ENCODE assay signal across 16 cellular contexts in genomic region chr1:223815865-223816264, GRCh38. TPM values are rescaled to one million over a fixed set of nuclear protein-coding genes. Genes with fewer than 3 reads are reported as not detected.
A peak's percentile ranks its signal among the peaks of the same experiment; 100 is the strongest.
DNase-seq lines count a peak whose midpoint lies in the region; ATAC-seq, FAIRE-seq and TF ChIP-seq lines count a peak whose summit lies in the region.
"Had no signal": no experiment of that assay in that cellular context is flagged by ENCODE, and none has a peak within 500 bp of the region (broad histone marks: within the 10 kb centered on the region; RNA-seq: fewer than 3 reads in every experiment).

No MANE protein-coding gene starts in this region.

- H3F3A ChIP-seq in PC-3 (ENCODE audit: low read length, unreplicated experiment) = no peaks in the 10 kb centered on the region

- no peaks in the 10 kb centered on the region for H3K9me2 ChIP-seq in PC-3 (replicated peaks; ENCODE audit: low read length)

- BruUV-seq in PC-3 (replicated peaks; lab: Mats Ljungman, UMichigan) = no TSS peak

- H3K27ac Mint-ChIP-seq in endodermal cell (no peak overlapping the region), nephron progenitor cell (peak overlapping the region; percentile 77)
- no peak overlapping the region for H3K27ac Mint-ChIP-seq in activated T-helper 1 cell treated with anti-CD3 and anti-CD28 coated beads, Interleukin-12 subunit alpha, Interleukin-12 subunit beta, Interleukin-2, Interleukin-4 antibody, amounts not matched to agents 30 ng/mL and 10 ng/mL and 1 ng/mL, durations not matched to agents 14 hours and 24 hours and 36 hours

- H3K4me2 ChIP-seq in PC-3 (ENCODE audit: low read length) = peak overlapping the region; percentile 61
- H3K4me2 ChIP-seq: BLaER1 treated with 17β-estradiol and CSF1 and Interleukin-3, amounts not matched to agents 10 nM and 100 nM had no signal

- peak; percentile 87 for ATAC-seq in PC-3
- ATAC-seq: stimulated activated memory B cell treated with anti-CD40 and anti-IgM and Interleukin-4, amounts not matched to agents 10 μg/mL and 1 μg/mL and 100 μg/mL, for 72 hours had no signal

- peaks cover 8% of the 10 kb centered on the region; the same call in 1 of the 2 replicates for H4K20me1 ChIP-seq in PC-3 (ENCODE audit: low read length)

- 96 to 98% methylated on average over 3 of the region's 3 CpGs for WGBS in endodermal cell (ENCODE audit: insufficient coverage in 1 of 2, insufficient read length in 1 of 2), 2 experiments

- H3K4me3 Mint-ChIP-seq in endodermal cell = no peak overlapping the region
- H3K4me3 Mint-ChIP-seq in nephron progenitor cell = no peak overlapping the region
- no peak overlapping the region for H3K4me3 Mint-ChIP-seq in activated T-helper 1 cell treated with anti-CD3 and anti-CD28 coated beads, Interleukin-12 subunit alpha, Interleukin-12 subunit beta, Interleukin-2, Interleukin-4 antibody, amounts not matched to agents 30 ng/mL and 10 ng/mL and 1 ng/mL, durations not matched to agents 14 hours and 24 hours and 36 hours
- H3K4me3 Mint-ChIP-seq: stimulated activated memory B cell treated with anti-CD40 and anti-IgM and Interleukin-4, amounts not matched to agents 10 μg/mL and 1 μg/mL and 100 μg/mL, for 72 hours had no signal

- H3K27ac ChIP-seq in PC-3 (ENCODE audit: low read length) (no peak overlapping the region), endodermal cell (ENCODE audit: low read depth, low read length) (no peak overlapping the region)
- H3K27ac ChIP-seq: BLaER1 treated with 17β-estradiol and CSF1 and Interleukin-3, amounts not matched to agents 10 nM and 100 nM; WERI-Rb-1 had no signal

- H3K9ac ChIP-seq in PC-3 (ENCODE audit: low read length) = no peak overlapping the region
- H3K9ac ChIP-seq in endodermal cell (ENCODE audit: extremely low read depth, low read length, poor library complexity, severe bottlenecking) = no peak overlapping the region
- H3K9ac ChIP-seq: BLaER1 treated with 17β-estradiol and CSF1 and Interleukin-3, amounts not matched to agents 10 nM and 100 nM had no signal

- H3K36me3 Mint-ChIP-seq in endodermal cell (ENCODE audit: low read depth) (peaks cover 38% of the 10 kb centered on the region), nephron progenitor cell (ENCODE audit: low read depth) (peaks cover 74% of the 10 kb centered on the region)
- peaks cover 32% of the 10 kb centered on the region for H3K36me3 Mint-ChIP-seq in activated T-helper 1 cell treated with anti-CD3 and anti-CD28 coated beads, Interleukin-12 subunit alpha, Interleukin-12 subunit beta, Interleukin-2, Interleukin-4 antibody, amounts not matched to agents 30 ng/mL and 10 ng/mL and 1 ng/mL, durations not matched to agents 14 hours and 24 hours and 36 hours (ENCODE audit: low read depth)

- DNase-seq in D721Med (ENCODE audit: insufficient read length, low spot score) (no peak), PC-3 (peak; percentile 92), endodermal cell (no peak), nephron progenitor cell (no peak), HuH-7.5 (ENCODE audit: low spot score) (no peak), NCI-H1694 (lab: John Stamatoyannopoulos, UW) (no peak), D341Med (ENCODE audit: low spot score) (no peak)
- DNase-seq in activated T-helper 1 cell treated with anti-CD3 and anti-CD28 coated beads, Interleukin-12 subunit alpha, Interleukin-12 subunit beta, Interleukin-2, Interleukin-4 antibody, amounts not matched to agents 30 ng/mL and 10 ng/mL and 1 ng/mL, durations not matched to agents 14 hours and 24 hours and 36 hours (ENCODE audit: low spot score) = no peak
- DNase-seq: cortex of kidney; foreskin melanocyte; NCI-H2107; stimulated activated CD4-positive, alpha-beta T cell treated with anti-CD3 and anti-CD28 coated beads, Interleukin-4, amount 100 ng/mL, for 24 hours; WERI-Rb-1 had no signal

- CTCF ChIA-PET in PC-3 (lab: Charles Lee) = no interaction called here

- H3K79me2 ChIP-seq in PC-3 (ENCODE audit: low read length) = peaks cover 18% of the 10 kb centered on the region

- H3K27me3 Mint-ChIP-seq in endodermal cell (ENCODE audit: insufficient read depth) (no peaks in the 10 kb centered on the region), nephron progenitor cell (ENCODE audit: low read depth, poor library complexity) (no peaks in the 10 kb centered on the region)
- H3K27me3 Mint-ChIP-seq in activated T-helper 1 cell treated with anti-CD3 and anti-CD28 coated beads, Interleukin-12 subunit alpha, Interleukin-12 subunit beta, Interleukin-2, Interleukin-4 antibody, amounts not matched to agents 30 ng/mL and 10 ng/mL and 1 ng/mL, durations not matched to agents 14 hours and 24 hours and 36 hours (ENCODE audit: insufficient read depth) = no peaks in the 10 kb centered on the region
- H3K27me3 Mint-ChIP-seq: stimulated activated memory B cell treated with anti-CD40 and anti-IgM and Interleukin-4, amounts not matched to agents 10 μg/mL and 1 μg/mL and 100 μg/mL, for 72 hours had no signal

- H3K4me3 ChIP-seq in PC-3 (ENCODE audit: low read length) = 0 out of 2 replicates have a peak overlapping the region, but pooled peaks have one; percentile 12
- peak overlapping the region; percentile 39 for H3K4me3 ChIP-seq in endodermal cell (ENCODE audit: low read length)
- H3K4me3 ChIP-seq: BLaER1 treated with 17β-estradiol and CSF1 and Interleukin-3, amounts not matched to agents 10 nM and 100 nM had no signal

- intact Hi-C loops in PC-3 (cut with micrococcal nuclease) = loop anchor here (10.0 kb wide), 1 partner anchor 299 kb away; the partner anchor contains the start of gene FBXO28
- intact Hi-C loops in activated T-helper 1 cell treated with anti-CD3 and anti-CD28 coated beads, Interleukin-12 subunit alpha, Interleukin-12 subunit beta, Interleukin-2, Interleukin-4 antibody, amounts not matched to agents 30 ng/mL and 10 ng/mL and 1 ng/mL, durations not matched to agents 14 hours and 24 hours and 36 hours (cut with micrococcal nuclease) = no loop called here

- H3K36me3 ChIP-seq in PC-3 (ENCODE audit: low read depth, low read length) (peaks cover 17% of the 10 kb centered on the region; the same call in 1 of the 2 replicates), endodermal cell (ENCODE audit: control insufficient read depth, insufficient read depth, low read length) (peaks cover 46% of the 10 kb centered on the region)
- H3K36me3 ChIP-seq: WERI-Rb-1 had no signal

- H3K27me3 ChIP-seq in PC-3 (ENCODE audit: low read length) = no peaks in the 10 kb centered on the region
- H3K27me3 ChIP-seq in endodermal cell (ENCODE audit: control insufficient read depth, insufficient read depth, low read length, poor library complexity, severe bottlenecking) = no peaks in the 10 kb centered on the region
- H3K27me3 ChIP-seq: BLaER1 treated with 17β-estradiol and CSF1 and Interleukin-3, amounts not matched to agents 10 nM and 100 nM had no signal

- POLR2A ChIA-PET in PC-3 (lab: Charles Lee; ENCODE audit: unreplicated experiment) = no interaction called here

- H3K4me1 ChIP-seq in PC-3 (ENCODE audit: insufficient read depth, low read length) (peaks cover 20% of the 10 kb centered on the region), endodermal cell (ENCODE audit: control insufficient read depth, insufficient read depth, low read length) (peaks cover 27% of the 10 kb centered on the region)

- H3K9me3 ChIP-seq in PC-3 (ENCODE audit: low read length) (no peaks in the 10 kb centered on the region), endodermal cell (ENCODE audit: control insufficient read depth, low read length) (no peaks in the 10 kb centered on the region)
- H3K9me3 ChIP-seq: BLaER1 treated with 17β-estradiol and CSF1 and Interleukin-3, amounts not matched to agents 10 nM and 100 nM had no signal

- peak; percentile 64 for FAIRE-seq in D721Med (lab: Jason Lieb, UNC)
- FAIRE-seq: islet of Langerhans had no signal

- no peak overlapping the region for H2AFZ ChIP-seq in PC-3 (ENCODE audit: low read length)

- TF ChIP-seq CTCF in D721Med (IDR thresholded peaks at IDR 0.05; ENCODE audit: insufficient read depth, missing control alignments) (no peak), PC-3 (conservative IDR thresholded peaks at IDR 0.05; ENCODE audit: low read depth, low read length) (no peak), endodermal cell (conservative IDR thresholded peaks at IDR 0.05) (no peak), nephron progenitor cell (IDR thresholded peaks at IDR 0.05) (no peak)

- peaks cover 49% of the 10 kb centered on the region for H3K4me1 Mint-ChIP-seq in endodermal cell
- H3K4me1 Mint-ChIP-seq in nephron progenitor cell = peaks cover 29% of the 10 kb centered on the region
- H3K4me1 Mint-ChIP-seq in activated T-helper 1 cell treated with anti-CD3 and anti-CD28 coated beads, Interleukin-12 subunit alpha, Interleukin-12 subunit beta, Interleukin-2, Interleukin-4 antibody, amounts not matched to agents 30 ng/mL and 10 ng/mL and 1 ng/mL, durations not matched to agents 14 hours and 24 hours and 36 hours (ENCODE audit: low read depth) = peaks cover 14% of the 10 kb centered on the region

- H3K9me3 Mint-ChIP-seq in endodermal cell = no peaks in the 10 kb centered on the region
- no peaks in the 10 kb centered on the region for H3K9me3 Mint-ChIP-seq in nephron progenitor cell
- no peaks in the 10 kb centered on the region for H3K9me3 Mint-ChIP-seq in activated T-helper 1 cell treated with anti-CD3 and anti-CD28 coated beads, Interleukin-12 subunit alpha, Interleukin-12 subunit beta, Interleukin-2, Interleukin-4 antibody, amounts not matched to agents 30 ng/mL and 10 ng/mL and 1 ng/mL, durations not matched to agents 14 hours and 24 hours and 36 hours
- H3K9me3 Mint-ChIP-seq: stimulated activated memory B cell treated with anti-CD40 and anti-IgM and Interleukin-4, amounts not matched to agents 10 μg/mL and 1 μg/mL and 100 μg/mL, for 72 hours had no signal

RNA-seq across cellular contexts. Expression of gene TP53BP2, which starts 29.9 kb away (rescaled TPM):
- total RNA-seq in PC-3 (2014; rRNA removed) (24.6 and 32.0 TPM in 2 replicates), endodermal cell (10 to 100 TPM; 53.6 to 59.8 TPM)
- 40.4 TPM for polyA plus RNA-seq in endodermal cell (2013, experiment 1 of 2)
- 41.3 TPM for polyA plus RNA-seq in endodermal cell (2013, experiment 2 of 2)
- total RNA-seq in activated T-helper 1 cell treated with anti-CD3 and anti-CD28 coated beads, Interleukin-12 subunit alpha, Interleukin-12 subunit beta, Interleukin-2, Interleukin-4 antibody, amounts not matched to agents 30 ng/mL and 10 ng/mL and 1 ng/mL, durations not matched to agents 14 hours and 24 hours and 36 hours = 40.4 and 47.2 TPM in 2 replicates
